ENCODE assay signal across 9 cellular contexts in genomic region chr19:18292810-18293641, GRCh38. TPM values are rescaled to one million over a fixed set of nuclear protein-coding genes. Genes with fewer than 3 reads are reported as not detected.
A peak's percentile ranks its signal among the peaks of the same experiment; 100 is the strongest.
DNase-seq lines count a peak whose midpoint lies in the region; ATAC-seq and TF ChIP-seq lines count a peak whose summit lies in the region.
"Had no signal": no experiment of that assay in that cellular context is flagged by ENCODE, and none has a peak within 500 bp of the region (broad histone marks: within the 10 kb centered on the region; RNA-seq: fewer than 3 reads in every experiment).

No MANE protein-coding gene starts in this region.

- peaks cover 6% of the 10 kb centered on the region for H3K9me3 Mint-ChIP-seq in activated T-helper 1 cell treated with anti-CD3 and anti-CD28 coated beads, Interleukin-12 subunit alpha, Interleukin-12 subunit beta, Interleukin-2, Interleukin-4 antibody, amounts not matched to agents 30 ng/mL and 10 ng/mL and 1 ng/mL, durations not matched to agents 14 hours and 24 hours and 36 hours
- peaks cover 6% of the 10 kb centered on the region for H3K9me3 Mint-ChIP-seq in natural killer cell treated with Interleukin-12 subunit alpha and Interleukin-12 subunit beta and Interleukin-15 and Interleukin-18, amount 100 ng/mL, for 72 hours

- TF ChIP-seq CTCF in foreskin keratinocyte (conservative IDR thresholded peaks at IDR 0.05) = no peak

- peak overlapping the region; percentile 89 for H3K4me3 Mint-ChIP-seq in activated T-helper 1 cell treated with anti-CD3 and anti-CD28 coated beads, Interleukin-12 subunit alpha, Interleukin-12 subunit beta, Interleukin-2, Interleukin-4 antibody, amounts not matched to agents 30 ng/mL and 10 ng/mL and 1 ng/mL, durations not matched to agents 14 hours and 24 hours and 36 hours
- peak overlapping the region; percentile 97 for H3K4me3 Mint-ChIP-seq in natural killer cell treated with Interleukin-12 subunit alpha and Interleukin-12 subunit beta and Interleukin-15 and Interleukin-18, amount 100 ng/mL, for 72 hours

- H3K4me1 ChIP-seq in foreskin keratinocyte = no peaks in the 10 kb centered on the region

- H3K4me1 Mint-ChIP-seq in activated T-helper 1 cell treated with anti-CD3 and anti-CD28 coated beads, Interleukin-12 subunit alpha, Interleukin-12 subunit beta, Interleukin-2, Interleukin-4 antibody, amounts not matched to agents 30 ng/mL and 10 ng/mL and 1 ng/mL, durations not matched to agents 14 hours and 24 hours and 36 hours (ENCODE audit: low read depth) = peaks cover 65% of the 10 kb centered on the region
- peaks cover 51 to 64% of the 10 kb centered on the region in 2 donors for H3K4me1 Mint-ChIP-seq in natural killer cell treated with Interleukin-12 subunit alpha and Interleukin-12 subunit beta and Interleukin-15 and Interleukin-18, amount 100 ng/mL, for 72 hours (ENCODE audit: low read depth in 2 of 2)

- H3K36me3 Mint-ChIP-seq in activated T-helper 1 cell treated with anti-CD3 and anti-CD28 coated beads, Interleukin-12 subunit alpha, Interleukin-12 subunit beta, Interleukin-2, Interleukin-4 antibody, amounts not matched to agents 30 ng/mL and 10 ng/mL and 1 ng/mL, durations not matched to agents 14 hours and 24 hours and 36 hours (ENCODE audit: low read depth) = peaks cover 19% of the 10 kb centered on the region
- peaks cover 6% of the 10 kb centered on the region for H3K36me3 Mint-ChIP-seq in natural killer cell treated with Interleukin-12 subunit alpha and Interleukin-12 subunit beta and Interleukin-15 and Interleukin-18, amount 100 ng/mL, for 72 hours

- no peaks in the 10 kb centered on the region for H3K27me3 Mint-ChIP-seq in activated T-helper 1 cell treated with anti-CD3 and anti-CD28 coated beads, Interleukin-12 subunit alpha, Interleukin-12 subunit beta, Interleukin-2, Interleukin-4 antibody, amounts not matched to agents 30 ng/mL and 10 ng/mL and 1 ng/mL, durations not matched to agents 14 hours and 24 hours and 36 hours (ENCODE audit: insufficient read depth)
- no peaks in the 10 kb centered on the region for H3K27me3 Mint-ChIP-seq in natural killer cell treated with Interleukin-12 subunit alpha and Interleukin-12 subunit beta and Interleukin-15 and Interleukin-18, amount 100 ng/mL, for 72 hours

- ATAC-seq in foreskin keratinocyte = peak; percentile 38
- peak in 1 of 2 donors; percentile 22 for ATAC-seq in natural killer cell treated with Interleukin-12 subunit alpha and Interleukin-12 subunit beta and Interleukin-15 and Interleukin-18, amount 100 ng/mL, for 72 hours
- no peak for ATAC-seq in HG03565 (IDR thresholded peaks at IDR 0.05; ENCODE audit: unreplicated experiment)

- peak; percentile 26 to 42 for DNase-seq in SHP77 (lab: John Stamatoyannopoulos, UW)
- no peak for DNase-seq in SHP77 treated with DMSO at 0.1 percent for 48 hours (lab: John Stamatoyannopoulos, UW)
- DNase-seq in NCI-H2171 (lab: John Stamatoyannopoulos, UW) = peak; percentile 42
- no peak for DNase-seq in activated T-helper 1 cell treated with anti-CD3 and anti-CD28 coated beads, Interleukin-12 subunit alpha, Interleukin-12 subunit beta, Interleukin-2, Interleukin-4 antibody, amounts not matched to agents 30 ng/mL and 10 ng/mL and 1 ng/mL, durations not matched to agents 14 hours and 24 hours and 36 hours (ENCODE audit: low spot score)
- DNase-seq in foreskin keratinocyte = no peak
- no peak for DNase-seq in natural killer cell treated with Interleukin-12 subunit alpha and Interleukin-12 subunit beta and Interleukin-15 and Interleukin-18, amount 100 ng/mL, for 72 hours (ENCODE audit: low spot score)
- DNase-seq in ureter (ENCODE audit: low spot score) = peak; percentile 88

- H3K27ac ChIP-seq in foreskin keratinocyte = no peak overlapping the region

- intact Hi-C loops in activated T-helper 1 cell treated with anti-CD3 and anti-CD28 coated beads, Interleukin-12 subunit alpha, Interleukin-12 subunit beta, Interleukin-2, Interleukin-4 antibody, amounts not matched to agents 30 ng/mL and 10 ng/mL and 1 ng/mL, durations not matched to agents 14 hours and 24 hours and 36 hours (cut with micrococcal nuclease) = loop anchor here (2.0 to 5.0 kb wide), 3 partner anchors 14 to 206 kb away; partner anchors contain the start of genes IL12RB1 and SSBP4

- peak overlapping the region; percentile 96 for H3K27ac Mint-ChIP-seq in activated T-helper 1 cell treated with anti-CD3 and anti-CD28 coated beads, Interleukin-12 subunit alpha, Interleukin-12 subunit beta, Interleukin-2, Interleukin-4 antibody, amounts not matched to agents 30 ng/mL and 10 ng/mL and 1 ng/mL, durations not matched to agents 14 hours and 24 hours and 36 hours
- H3K27ac Mint-ChIP-seq in natural killer cell treated with Interleukin-12 subunit alpha and Interleukin-12 subunit beta and Interleukin-15 and Interleukin-18, amount 100 ng/mL, for 72 hours = peak overlapping the region; percentile 73 to 85

- no peaks in the 10 kb centered on the region for H3K27me3 ChIP-seq in foreskin keratinocyte

RNA-seq across cellular contexts. Expression of gene JUND, which starts 11.6 kb away (rescaled TPM):
- 431 and 455 TPM in 2 replicates for total RNA-seq in activated T-helper 1 cell treated with anti-CD3 and anti-CD28 coated beads, Interleukin-12 subunit alpha, Interleukin-12 subunit beta, Interleukin-2, Interleukin-4 antibody, amounts not matched to agents 30 ng/mL and 10 ng/mL and 1 ng/mL, durations not matched to agents 14 hours and 24 hours and 36 hours
- total RNA-seq in foreskin keratinocyte = 35.0 and 36.9 TPM in 2 replicates
- polyA plus RNA-seq in foreskin keratinocyte = 47.1 and 47.7 TPM in 2 replicates
- total RNA-seq in natural killer cell treated with Interleukin-12 subunit alpha and Interleukin-12 subunit beta and Interleukin-15 and Interleukin-18, amount 100 ng/mL, for 72 hours = 100 to 1,000 TPM; 218 to 267 TPM
- 94.9 TPM for total RNA-seq in ureter

RNA-seq across cellular contexts. Expression of gene IQCN, which starts 18.8 kb away (rescaled TPM):
- 2.8 and 3.2 TPM in 2 replicates for total RNA-seq in activated T-helper 1 cell treated with anti-CD3 and anti-CD28 coated beads, Interleukin-12 subunit alpha, Interleukin-12 subunit beta, Interleukin-2, Interleukin-4 antibody, amounts not matched to agents 30 ng/mL and 10 ng/mL and 1 ng/mL, durations not matched to agents 14 hours and 24 hours and 36 hours
- total RNA-seq in foreskin keratinocyte (0.03 and 0.04 TPM in 2 replicates), ureter (5.9 TPM)
- not detected in 2 replicates for polyA plus RNA-seq in foreskin keratinocyte
- 1 to 10 TPM; 1.5 to 4.0 TPM for total RNA-seq in natural killer cell treated with Interleukin-12 subunit alpha and Interleukin-12 subunit beta and Interleukin-15 and Interleukin-18, amount 100 ng/mL, for 72 hours
- total RNA-seq: pulmonary artery endothelial cell had no signal

RNA-seq across cellular contexts. Expression of gene LSM4, which starts 29.9 kb away (rescaled TPM):
- 198 and 200 TPM in 2 replicates for total RNA-seq in activated T-helper 1 cell treated with anti-CD3 and anti-CD28 coated beads, Interleukin-12 subunit alpha, Interleukin-12 subunit beta, Interleukin-2, Interleukin-4 antibody, amounts not matched to agents 30 ng/mL and 10 ng/mL and 1 ng/mL, durations not matched to agents 14 hours and 24 hours and 36 hours
- total RNA-seq in foreskin keratinocyte = 234 and 242 TPM in 2 replicates
- polyA plus RNA-seq in foreskin keratinocyte = 365 and 374 TPM in 2 replicates
- 100 to 1,000 TPM; 153 to 223 TPM for total RNA-seq in natural killer cell treated with Interleukin-12 subunit alpha and Interleukin-12 subunit beta and Interleukin-15 and Interleukin-18, amount 100 ng/mL, for 72 hours
- total RNA-seq in ureter = 99.8 TPM

RNA-seq across cellular contexts. Expression of gene PGPEP1, which starts 47.4 kb away (rescaled TPM):
- 17.9 and 21.5 TPM in 2 replicates for total RNA-seq in activated T-helper 1 cell treated with anti-CD3 and anti-CD28 coated beads, Interleukin-12 subunit alpha, Interleukin-12 subunit beta, Interleukin-2, Interleukin-4 antibody, amounts not matched to agents 30 ng/mL and 10 ng/mL and 1 ng/mL, durations not matched to agents 14 hours and 24 hours and 36 hours
- total RNA-seq in foreskin keratinocyte (4.5 and 6.4 TPM in 2 replicates), ureter (48.5 TPM)
- 2.9 and 4.2 TPM in 2 replicates for polyA plus RNA-seq in foreskin keratinocyte
- total RNA-seq in natural killer cell treated with Interleukin-12 subunit alpha and Interleukin-12 subunit beta and Interleukin-15 and Interleukin-18, amount 100 ng/mL, for 72 hours = 10 to 100 TPM; 42.1 to 50.7 TPM

Comparison
In these comparisons a context has a peak if more than half of its experiments do, and no peak if none do; other contexts are left out.
1. DNase-seq: peak in SHP77 (2 of 2), NCI-H2171 (single experiment) and ureter (single experiment); none in SHP77 treated with DMSO at 0.1 percent for 48 hours (single experiment), activated T-helper 1 cell treated with anti-CD3 and anti-CD28 coated beads, Interleukin-12 subunit alpha, Interleukin-12 subunit beta, Interleukin-2, Interleukin-4 antibody, amounts not matched to agents 30 ng/mL and 10 ng/mL and 1 ng/mL, durations not matched to agents 14 hours and 24 hours and 36 hours (single experiment), foreskin keratinocyte (0 of 2) and natural killer cell treated with Interleukin-12 subunit alpha and Interleukin-12 subunit beta and Interleukin-15 and Interleukin-18, amount 100 ng/mL, for 72 hours (single experiment).